ENCODE assay signal across 9 cellular contexts in the genomic region with DNA sequence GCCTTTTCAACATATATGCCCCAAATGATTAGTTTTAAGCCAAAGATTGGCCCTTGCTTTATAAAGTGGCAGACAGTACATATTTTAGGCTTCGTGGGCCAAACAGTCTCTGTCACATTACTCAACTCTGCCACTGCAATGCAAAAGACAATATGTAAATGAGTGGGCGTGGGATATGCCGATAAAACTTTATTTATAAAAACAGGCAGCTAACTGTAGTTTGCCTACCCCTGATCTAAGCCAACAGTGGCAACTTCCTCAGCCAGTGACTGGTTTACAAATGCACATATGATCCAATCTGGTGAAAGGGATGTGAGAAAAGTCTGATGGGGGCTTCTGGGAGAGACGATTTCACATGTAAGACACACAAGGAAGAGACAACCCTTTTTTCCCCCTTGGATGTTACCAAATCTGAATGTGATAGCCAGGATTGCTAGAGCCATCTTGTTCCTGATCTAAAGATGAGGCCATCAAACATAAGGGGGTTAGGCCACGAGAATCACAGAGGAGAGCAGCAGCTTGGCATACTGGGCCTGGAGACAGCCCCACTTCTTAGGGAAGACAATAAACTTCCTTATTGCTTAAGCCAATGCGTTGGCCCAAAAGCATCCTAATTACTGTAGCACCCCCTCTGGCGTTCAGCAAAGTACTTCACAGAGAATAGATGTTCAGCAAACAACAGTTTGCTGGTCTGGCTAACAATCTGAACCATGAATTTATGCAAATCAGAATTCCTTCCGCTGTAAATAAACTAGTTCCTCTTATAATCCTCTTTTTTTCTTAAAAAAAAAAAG.
DNase-seq lines count a peak whose midpoint lies in the region; ATAC-seq and TF ChIP-seq lines count a peak whose summit lies in the region.
"Had no signal": no experiment of that assay in that cellular context is flagged by ENCODE, and none has a peak within 500 bp of the region (broad histone marks: within the 10 kb centered on the region; RNA-seq: fewer than 3 reads in every experiment).

No MANE protein-coding gene starts in this region.

- no peaks in the 10 kb centered on the region for H3K9me3 ChIP-seq in tibial nerve

- no peak overlapping the region for H3K27ac Mint-ChIP-seq in activated CD8-positive, alpha-beta T cell treated with anti-CD3 and anti-CD28 coated beads, Interleukin-2, amount 10 ng/mL, durations not matched to agents 7 days and 5 days
- no peak overlapping the region for H3K27ac Mint-ChIP-seq in activated CD8-positive, alpha-beta T cell treated with anti-CD3 and anti-CD28 coated beads for 36 hours

- H3K4me3 ChIP-seq in fibroblast of villous mesenchyme (ENCODE audit: low read depth, low read length) = no peak overlapping the region
- H3K4me3 ChIP-seq in tibial nerve = no peak overlapping the region

- H3K27me3 Mint-ChIP-seq in activated CD8-positive, alpha-beta T cell treated with anti-CD3 and anti-CD28 coated beads, Interleukin-2, amount 10 ng/mL, durations not matched to agents 7 days and 5 days (ENCODE audit: low read depth) = peaks cover 7% of the 10 kb centered on the region
- peaks cover 3% of the 10 kb centered on the region for H3K27me3 Mint-ChIP-seq in activated CD8-positive, alpha-beta T cell treated with anti-CD3 and anti-CD28 coated beads for 36 hours

- H3K9me3 Mint-ChIP-seq in activated CD8-positive, alpha-beta T cell treated with anti-CD3 and anti-CD28 coated beads, Interleukin-2, amount 10 ng/mL, durations not matched to agents 7 days and 5 days (ENCODE audit: insufficient read depth) = no peaks in the 10 kb centered on the region
- H3K9me3 Mint-ChIP-seq in activated CD8-positive, alpha-beta T cell treated with anti-CD3 and anti-CD28 coated beads for 36 hours = no peaks in the 10 kb centered on the region

- intact Hi-C loops in activated CD8-positive, alpha-beta T cell treated with anti-CD3 and anti-CD28 coated beads for 36 hours (cut with micrococcal nuclease) = no loop called here

- TF ChIP-seq POLR2A in tibial nerve (IDR thresholded peaks at IDR 0.05) = no peak

- TF ChIP-seq CTCF in activated CD8-positive, alpha-beta T cell treated with anti-CD3 and anti-CD28 coated beads for 36 hours (IDR thresholded peaks at IDR 0.05) = no peak
- TF ChIP-seq CTCF in fibroblast of villous mesenchyme (IDR thresholded peaks at IDR 0.05; ENCODE audit: insufficient read depth, low read depth, low read length) (peak; percentile 46), tibial nerve (IDR thresholded peaks at IDR 0.05) (peak in 4 of 5 experiments; percentile 19 to 39 (median 24))

- peak; percentile 23 for DNase-seq in activated CD8-positive, alpha-beta T cell treated with anti-CD3 and anti-CD28 coated beads, Interleukin-2, amount 10 ng/mL, durations not matched to agents 7 days and 5 days
- DNase-seq in activated CD8-positive, alpha-beta T cell treated with anti-CD3 and anti-CD28 coated beads for 36 hours = no peak
- DNase-seq in RKO (ENCODE audit: low spot score) (peak; percentile 51), fibroblast of villous mesenchyme (ENCODE audit: low read depth) (peak; percentile 53), tibial nerve (ENCODE audit: low spot score in 2 of 2) (peak in 1 of 2 donors; percentile 31), NCI-H1417 treated with DMSO at 0.1 percent for 48 hours (lab: John Stamatoyannopoulos, UW) (no peak), putamen (ENCODE audit: low spot score) (no peak)
- DNase-seq: DND-41 had no signal

- H3K4me3 Mint-ChIP-seq in activated CD8-positive, alpha-beta T cell treated with anti-CD3 and anti-CD28 coated beads, Interleukin-2, amount 10 ng/mL, durations not matched to agents 7 days and 5 days = no peak overlapping the region
- H3K4me3 Mint-ChIP-seq in activated CD8-positive, alpha-beta T cell treated with anti-CD3 and anti-CD28 coated beads for 36 hours = no peak overlapping the region

- no peaks in the 10 kb centered on the region for H3K27me3 ChIP-seq in tibial nerve

- no peaks in the 10 kb centered on the region for H3K4me1 Mint-ChIP-seq in activated CD8-positive, alpha-beta T cell treated with anti-CD3 and anti-CD28 coated beads, Interleukin-2, amount 10 ng/mL, durations not matched to agents 7 days and 5 days (ENCODE audit: low read depth)
- H3K4me1 Mint-ChIP-seq in activated CD8-positive, alpha-beta T cell treated with anti-CD3 and anti-CD28 coated beads for 36 hours (ENCODE audit: low read depth) = no peaks in the 10 kb centered on the region

- H3K4me1 ChIP-seq in tibial nerve = no peaks in the 10 kb centered on the region

- WGBS in tibial nerve, 2 donors = 63 to 66% methylated on average over 8 of the region's 8 CpGs

- POLR2A ChIA-PET in activated CD8-positive, alpha-beta T cell treated with anti-CD3 and anti-CD28 coated beads, Interleukin-2, amount 10 ng/mL, durations not matched to agents 7 days and 5 days (lab: Charles Lee) = no interaction called here
- POLR2A ChIA-PET in activated CD8-positive, alpha-beta T cell treated with anti-CD3 and anti-CD28 coated beads for 36 hours (lab: Charles Lee) = no interaction called here

- CTCF ChIA-PET in activated CD8-positive, alpha-beta T cell treated with anti-CD3 and anti-CD28 coated beads, Interleukin-2, amount 10 ng/mL, durations not matched to agents 7 days and 5 days (lab: Charles Lee) = no interaction called here
- CTCF ChIA-PET in activated CD8-positive, alpha-beta T cell treated with anti-CD3 and anti-CD28 coated beads for 36 hours (lab: Charles Lee) = interaction anchor here (0.8 kb wide), 1 partner anchor 122 kb away, joined by 3 read pairs; no protein-coding TSS in a partner anchor

- H3K36me3 Mint-ChIP-seq in activated CD8-positive, alpha-beta T cell treated with anti-CD3 and anti-CD28 coated beads, Interleukin-2, amount 10 ng/mL, durations not matched to agents 7 days and 5 days (ENCODE audit: low read depth) = no peaks in the 10 kb centered on the region
- no peaks in the 10 kb centered on the region for H3K36me3 Mint-ChIP-seq in activated CD8-positive, alpha-beta T cell treated with anti-CD3 and anti-CD28 coated beads for 36 hours (ENCODE audit: low read depth)

- TF ChIP-seq EP300 in tibial nerve (IDR thresholded peaks at IDR 0.05) = no peak

- ATAC-seq in activated CD8-positive, alpha-beta T cell treated with anti-CD3 and anti-CD28 coated beads, Interleukin-2, amount 10 ng/mL, durations not matched to agents 7 days and 5 days = no peak
- ATAC-seq in activated CD8-positive, alpha-beta T cell treated with anti-CD3 and anti-CD28 coated beads for 36 hours = no peak
- ATAC-seq in GM18858 (IDR thresholded peaks at IDR 0.05; ENCODE audit: unreplicated experiment) = no peak

- no peak overlapping the region for H3K27ac ChIP-seq in tibial nerve

- no peaks in the 10 kb centered on the region for H3K36me3 ChIP-seq in tibial nerve

Comparison
In these comparisons a context has a peak if more than half of its experiments do, and no peak if none do; other contexts are left out.
1. DNase-seq: peak in activated CD8-positive, alpha-beta T cell treated with anti-CD3 and anti-CD28 coated beads, Interleukin-2, amount 10 ng/mL, durations not matched to agents 7 days and 5 days (single experiment), RKO (single experiment) and fibroblast of villous mesenchyme (single experiment); none in activated CD8-positive, alpha-beta T cell treated with anti-CD3 and anti-CD28 coated beads for 36 hours (single experiment), NCI-H1417 treated with DMSO at 0.1 percent for 48 hours (single experiment) and putamen (single experiment).